Comparison of ENCODE assay signal across 18 cellular contexts in genomic region chr6:34374112-34374907, GRCh38. TPM values are rescaled to one million over a fixed set of nuclear protein-coding genes. Genes with fewer than 3 reads are reported as not detected.
DNase-seq lines count a peak whose midpoint lies in the region; ATAC-seq and TF ChIP-seq lines count a peak whose summit lies in the region.
"Had no signal": no experiment of that assay in that cellular context is flagged by ENCODE, and none has a peak within 500 bp of the region (broad histone marks: within the 10 kb centered on the region; RNA-seq: fewer than 3 reads in every experiment).

No MANE protein-coding gene starts in this region.

- H3K4me1 ChIP-seq in spleen, result peaks cover 5 to 79% (median 44%) of the 10 kb centered on the region in 6 donors
- H3K4me1 ChIP-seq: BE2C had no signal

- peaks cover 0 to 4% (median 0%) of the 10 kb centered on the region in 6 donors for H3K36me3 ChIP-seq in spleen

- no peak overlapping the region for H3K4me3 ChIP-seq in fibroblast of the aortic adventitia (ENCODE audit: low read depth, low read length)
- no peak overlapping the region for H3K4me3 ChIP-seq in spleen

- DNase-seq in KBM-7 (peak; percentile 58), OCI-M2 (lab: John Stamatoyannopoulos, UW; ENCODE audit: unreplicated experiment) (peak; percentile 37), fibroblast of the aortic adventitia (ENCODE audit: low read depth) (peak; percentile 27), spleen (no peak), SHP77 (lab: John Stamatoyannopoulos, UW) (no peak), SW 1271 (lab: John Stamatoyannopoulos, UW) (no peak)
- DNase-seq: activated CD4-positive, alpha-beta T cell treated with anti-CD3 and anti-CD28 coated beads, Interleukin-2, amount 50 U/mL, for 4 hours; activated T-cell treated with anti-CD3 and anti-CD28 coated beads, Interleukin-2, amount 50 U/mL, for 4 hours; BE2C; central memory CD4-positive, alpha-beta T cell; effector memory CD4-positive, alpha-beta T cell; GOT3; naive thymus-derived CD8-positive, alpha-beta T cell; NCI-H2081 treated with DMSO at 0.1 percent for 48 hours; NCI-H526; T1000 had no signal

- intact Hi-C loops in spleen (cut with DNase I; ENCODE audit: low total_unique reads), result no loop called here

- WGBS in spleen, 5 donors, result 57 to 75% (median 63%) methylated on average over 6 of the region's 6 CpGs

- in situ Hi-C loops in KBM-7 (cut with MboI; ENCODE audit: low pct_unique_long_range_greater_than_20kb, low sequenced_read_pairs), result no loop called here

- H3K27me3 ChIP-seq in spleen (replicated peaks in 1 of 7), result no peaks in the 10 kb centered on the region
- H3K27me3 ChIP-seq: BE2C had no signal

- no peaks in the 10 kb centered on the region for H3K9me3 ChIP-seq in spleen
- H3K9me3 ChIP-seq: BE2C had no signal

- peak overlapping the region in 7 of 8 donors; percentile 23 to 80 (median 67) for H3K27ac ChIP-seq in spleen

- no peak for TF ChIP-seq POLR2A in spleen (IDR thresholded peaks at IDR 0.05)

- ATAC-seq in GM18868 (IDR thresholded peaks at IDR 0.05; ENCODE audit: unreplicated experiment) (no peak), GM21526 (IDR thresholded peaks at IDR 0.05; ENCODE audit: low FRiP score, unreplicated experiment) (no peak)
- ATAC-seq: activated T-cell treated with anti-CD3 and anti-CD28 coated beads, Interleukin-2, amount 50 U/mL, for 4 hours; naive thymus-derived CD8-positive, alpha-beta T cell had no signal

- no peak for TF ChIP-seq CTCF in fibroblast of the aortic adventitia (IDR thresholded peaks at IDR 0.05; ENCODE audit: insufficient read depth, low read length)
- no peak for TF ChIP-seq CTCF in spleen (IDR thresholded peaks at IDR 0.05 in 8 of 11, conservative IDR thresholded peaks at IDR 0.05 in 3 of 11)

RNA-seq across cellular contexts. Expression of gene NUDT3, which starts 18.2 kb away (rescaled TPM):
- total RNA-seq in fibroblast of the aortic adventitia (ENCODE audit: low replicate concordance) (24.4 and 34.6 TPM in 2 replicates), spleen (10 to 100 TPM; 27.5 to 54.2 (median 44.5) TPM)
- 10 to 100 TPM in 1 of 3 donors, 1 to 10 TPM in 2; 9.2 to 12.5 (median 9.6) TPM for polyA plus RNA-seq in spleen

RNA-seq across cellular contexts. Expression of gene RPS10, which starts 51.6 kb away (rescaled TPM):
- total RNA-seq in fibroblast of the aortic adventitia (ENCODE audit: low replicate concordance) (1,593 and 2,945 TPM in 2 replicates), spleen (1,000 to 10,000 TPM; 1,033 to 2,189 (median 1,131) TPM)
- 1,000 to 10,000 TPM; 3,993 to 4,934 (median 4,074) TPM for polyA plus RNA-seq in spleen

Comparison
In these comparisons a context has a peak if more than half of its experiments do, and no peak if none do; other contexts are left out.
1. DNase-seq: peak in KBM-7 (single experiment), OCI-M2 (single experiment) and fibroblast of the aortic adventitia (single experiment); none in spleen (single experiment), SHP77 (0 of 2) and SW 1271 (0 of 2).